Comparison of ENCODE assay signal across 10 cellular contexts in genomic region chr17:8227238-8227581, GRCh38. TPM values are rescaled to one million over a fixed set of nuclear protein-coding genes. Genes with fewer than 3 reads are reported as not detected.
DNase-seq lines count a peak whose midpoint lies in the region; ATAC-seq lines count a peak whose summit lies in the region.
"Had no signal": no experiment of that assay in that cellular context is flagged by ENCODE, and none has a peak within 500 bp of the region (broad histone marks: within the 10 kb centered on the region; RNA-seq: fewer than 3 reads in every experiment).

No MANE protein-coding gene starts in this region.

- intact Hi-C loops in activated CD4-positive, alpha-beta T cell treated with anti-CD3 and anti-CD28 coated beads for 36 hours (cut with DNase I, micrococcal nuclease): no loop called here

- ATAC-seq in activated CD4-positive, alpha-beta T cell treated with anti-CD3 and anti-CD28 coated beads for 36 hours: no peak
- ATAC-seq in GM21825 (IDR thresholded peaks at IDR 0.05; ENCODE audit: unreplicated experiment): no peak
- ATAC-seq in GM19035 (IDR thresholded peaks at IDR 0.05; ENCODE audit: unreplicated experiment): no peak

- CTCF ChIA-PET in activated CD4-positive, alpha-beta T cell treated with anti-CD3 and anti-CD28 coated beads for 36 hours (lab: Charles Lee): interaction anchor here (0.7 to 3.0 kb wide), 6 partner anchors 16 to 153 kb away, joined by 3 to 14 read pairs (median 6); partner anchors contain the start of gene ALOXE3

- H3K9ac ChIP-seq in subcutaneous abdominal adipose tissue (ENCODE audit: low read length in 5 of 5): peak overlapping the region in 3 of 5 donors; percentile 27 to 65 (median 44)

- no peaks in the 10 kb centered on the region for H3K9me3 ChIP-seq in subcutaneous abdominal adipose tissue (ENCODE audit: control insufficient read depth in 5 of 5, low read length in 5 of 5)

- no peaks in the 10 kb centered on the region for H3K9me3 Mint-ChIP-seq in activated CD4-positive, alpha-beta T cell treated with anti-CD3 and anti-CD28 coated beads for 36 hours (ENCODE audit: low read depth)
- H3K9me3 Mint-ChIP-seq in activated naive CD8-positive, alpha-beta T cell treated with anti-CD3 and anti-CD28 coated beads for 36 hours: peaks cover 6% of the 10 kb centered on the region

- H3K4me3 Mint-ChIP-seq in activated CD4-positive, alpha-beta T cell treated with anti-CD3 and anti-CD28 coated beads for 36 hours: peak overlapping the region; percentile 49
- peak overlapping the region; percentile 44 for H3K4me3 Mint-ChIP-seq in activated naive CD8-positive, alpha-beta T cell treated with anti-CD3 and anti-CD28 coated beads for 36 hours

- H3K4me1 ChIP-seq in subcutaneous abdominal adipose tissue (ENCODE audit: control insufficient read depth in 5 of 5, insufficient read depth in 5 of 5, low read length in 5 of 5): peaks cover 8 to 36% (median 29%) of the 10 kb centered on the region in 5 donors

- H3K27me3 Mint-ChIP-seq in activated CD4-positive, alpha-beta T cell treated with anti-CD3 and anti-CD28 coated beads for 36 hours: no peaks in the 10 kb centered on the region
- H3K27me3 Mint-ChIP-seq in activated naive CD8-positive, alpha-beta T cell treated with anti-CD3 and anti-CD28 coated beads for 36 hours: peaks cover 19% of the 10 kb centered on the region

- peaks cover 0 to 4% (median 0%) of the 10 kb centered on the region in 5 donors for H3K27me3 ChIP-seq in subcutaneous abdominal adipose tissue (ENCODE audit: control insufficient read depth in 5 of 5, insufficient read depth in 4 of 5, low read length in 5 of 5)

- peak overlapping the region; percentile 96 for H3K27ac Mint-ChIP-seq in activated CD4-positive, alpha-beta T cell treated with anti-CD3 and anti-CD28 coated beads for 36 hours
- H3K27ac Mint-ChIP-seq in activated naive CD8-positive, alpha-beta T cell treated with anti-CD3 and anti-CD28 coated beads for 36 hours: peak overlapping the region; percentile 96

- peaks cover 39% of the 10 kb centered on the region for H3K4me1 Mint-ChIP-seq in activated CD4-positive, alpha-beta T cell treated with anti-CD3 and anti-CD28 coated beads for 36 hours
- peaks cover 42% of the 10 kb centered on the region for H3K4me1 Mint-ChIP-seq in activated naive CD8-positive, alpha-beta T cell treated with anti-CD3 and anti-CD28 coated beads for 36 hours

- H3K4me3 ChIP-seq in subcutaneous abdominal adipose tissue (ENCODE audit: low read depth in 1 of 5, low read length in 5 of 5): peak overlapping the region; percentile 32 to 75 (median 51)

- H3K27ac ChIP-seq in subcutaneous abdominal adipose tissue (ENCODE audit: low read depth, low read length): peak overlapping the region; percentile 78

- POLR2A ChIA-PET in activated CD4-positive, alpha-beta T cell treated with anti-CD3 and anti-CD28 coated beads for 36 hours (lab: Charles Lee): interaction anchor here (0.6 to 2.2 kb wide), 5 partner anchors 17 to 133 kb away, joined by 3 to 11 read pairs (median 5); partner anchors contain the start of gene AURKB

- peaks cover 49% of the 10 kb centered on the region for H3K36me3 Mint-ChIP-seq in activated CD4-positive, alpha-beta T cell treated with anti-CD3 and anti-CD28 coated beads for 36 hours (ENCODE audit: low read depth)
- H3K36me3 Mint-ChIP-seq in activated naive CD8-positive, alpha-beta T cell treated with anti-CD3 and anti-CD28 coated beads for 36 hours: peaks cover 34% of the 10 kb centered on the region

- DNase-seq in activated CD4-positive, alpha-beta T cell treated with anti-CD3 and anti-CD28 coated beads for 36 hours: no peak
- DNase-seq in activated CD4-positive, alpha-beta T cell treated with anti-CD3 and anti-CD28 coated beads for 4 hours: no peak
- no peak for DNase-seq in activated naive CD8-positive, alpha-beta T cell treated with anti-CD3 and anti-CD28 coated beads for 36 hours
- DNase-seq in iPS-NIHi11 (ENCODE audit: low spot score) (peak; percentile 31), cerebellum (ENCODE audit: low spot score) (no peak)
- DNase-seq: activated effector memory CD4-positive, alpha-beta T cell treated with Interleukin-2 at 50 U/mL for 16 hours; NCI-H2171 treated with DMSO at 0.1 percent for 48 hours had no signal

- peaks cover 3 to 49% (median 48%) of the 10 kb centered on the region in 5 donors for H3K36me3 ChIP-seq in subcutaneous abdominal adipose tissue (ENCODE audit: control insufficient read depth in 5 of 5, insufficient read depth in 5 of 5, low read length in 5 of 5)

RNA-seq across cellular contexts. Expression of gene AURKB, which starts 16.8 kb away (rescaled TPM):
- total RNA-seq in activated CD4-positive, alpha-beta T cell treated with anti-CD3 and anti-CD28 coated beads for 36 hours: 100 to 1,000 TPM; 173 to 226 TPM
- total RNA-seq in activated naive CD8-positive, alpha-beta T cell treated with anti-CD3 and anti-CD28 coated beads for 36 hours: 100 to 1,000 TPM; 177 to 181 TPM
- total RNA-seq in cerebellum: 15.2 TPM

RNA-seq across cellular contexts. Expression of gene CTC1, which starts 20.6 kb away (rescaled TPM):
- total RNA-seq in activated CD4-positive, alpha-beta T cell treated with anti-CD3 and anti-CD28 coated beads for 36 hours: 10 to 100 TPM; 49.3 to 57.9 TPM
- total RNA-seq in activated naive CD8-positive, alpha-beta T cell treated with anti-CD3 and anti-CD28 coated beads for 36 hours: 10 to 100 TPM; 45.4 to 45.7 TPM
- 21.3 TPM for total RNA-seq in cerebellum

RNA-seq across cellular contexts. Expression of gene PFAS, which starts 21.9 kb away (rescaled TPM):
- 100 to 1,000 TPM; 113 to 141 TPM for total RNA-seq in activated CD4-positive, alpha-beta T cell treated with anti-CD3 and anti-CD28 coated beads for 36 hours
- total RNA-seq in activated naive CD8-positive, alpha-beta T cell treated with anti-CD3 and anti-CD28 coated beads for 36 hours: 100 to 1,000 TPM; 187 to 192 TPM
- 19.5 TPM for total RNA-seq in cerebellum

RNA-seq across cellular contexts. Expression of gene BORCS6, which starts 37.2 kb away (rescaled TPM):
- total RNA-seq in activated CD4-positive, alpha-beta T cell treated with anti-CD3 and anti-CD28 coated beads for 36 hours: 1 to 10 TPM; 3.9 to 4.5 TPM
- total RNA-seq in activated naive CD8-positive, alpha-beta T cell treated with anti-CD3 and anti-CD28 coated beads for 36 hours: 1 to 10 TPM; 5.1 to 5.2 TPM
- 3.1 TPM for total RNA-seq in cerebellum

RNA-seq across cellular contexts. Expression of gene TMEM107, which starts 51.0 kb away (rescaled TPM):
- total RNA-seq in activated CD4-positive, alpha-beta T cell treated with anti-CD3 and anti-CD28 coated beads for 36 hours: 10 to 100 TPM; 24.0 to 34.4 TPM
- 10 to 100 TPM; 26.0 to 26.3 TPM for total RNA-seq in activated naive CD8-positive, alpha-beta T cell treated with anti-CD3 and anti-CD28 coated beads for 36 hours
- total RNA-seq in cerebellum: 28.3 TPM

Comparison
In these comparisons a context has a peak if more than half of its experiments do, and no peak if none do; other contexts are left out.
1. RNA of gene AURKB, which starts 16.8 kb away (total RNA-seq): 173 to 226 TPM in activated CD4-positive, alpha-beta T cell treated with anti-CD3 and anti-CD28 coated beads for 36 hours and 177 to 181 TPM in activated naive CD8-positive, alpha-beta T cell treated with anti-CD3 and anti-CD28 coated beads for 36 hours; 15.2 TPM in cerebellum (single experiment); every median in the first group is over 10 times any median in the second.